Comparison of ENCODE assay signal across 1 cellular context in the genomic region with DNA sequence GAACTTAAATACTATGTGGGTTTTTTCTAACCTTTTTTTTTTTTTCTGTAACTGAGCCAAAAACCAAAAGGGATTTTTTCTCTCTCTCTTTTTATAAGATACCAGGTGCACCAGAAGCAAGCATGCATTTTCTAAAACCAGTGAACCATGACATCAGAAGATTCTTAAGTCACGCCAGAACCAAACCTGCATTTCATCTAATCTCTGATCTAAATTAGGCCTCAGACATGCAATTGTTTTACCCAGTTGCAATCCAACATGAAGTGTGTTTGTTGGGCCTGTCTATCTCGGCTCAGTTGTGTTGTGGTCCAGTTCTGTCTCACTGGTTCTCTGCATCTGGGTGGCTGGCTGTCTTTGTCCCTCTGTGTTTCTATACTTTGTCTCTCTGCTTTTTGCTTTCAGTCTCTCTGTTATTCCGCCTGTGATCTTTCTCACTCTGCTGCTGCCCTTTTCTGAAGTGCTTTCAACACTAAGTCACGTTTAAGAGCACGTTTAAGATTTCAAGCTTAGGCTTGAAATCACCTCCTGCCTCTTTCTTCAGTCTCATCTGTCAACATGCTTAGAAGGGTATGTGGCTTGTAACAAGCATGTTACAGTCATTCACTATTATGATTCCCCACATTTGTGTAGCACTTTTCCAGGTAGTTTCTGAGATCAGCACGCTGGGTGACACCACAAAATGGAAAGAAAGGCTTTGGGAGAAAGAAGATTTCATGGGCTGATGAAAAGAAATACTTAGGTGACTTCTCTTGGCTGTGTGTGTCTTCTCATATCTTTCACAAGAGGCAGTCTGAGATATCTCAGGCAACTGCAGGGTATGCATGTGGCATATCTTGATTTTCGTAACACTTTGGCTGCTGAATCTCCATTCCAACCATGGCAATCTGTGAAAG.
TF ChIP-seq lines count a peak whose summit lies in the region.

No MANE protein-coding gene starts in this region.

TF ChIP-seq in H1, 55 proteins besides CTCF, POLR2A, EP300 and RAD21 (continued from another document):
- TF ChIP-seq, protein P1, sequence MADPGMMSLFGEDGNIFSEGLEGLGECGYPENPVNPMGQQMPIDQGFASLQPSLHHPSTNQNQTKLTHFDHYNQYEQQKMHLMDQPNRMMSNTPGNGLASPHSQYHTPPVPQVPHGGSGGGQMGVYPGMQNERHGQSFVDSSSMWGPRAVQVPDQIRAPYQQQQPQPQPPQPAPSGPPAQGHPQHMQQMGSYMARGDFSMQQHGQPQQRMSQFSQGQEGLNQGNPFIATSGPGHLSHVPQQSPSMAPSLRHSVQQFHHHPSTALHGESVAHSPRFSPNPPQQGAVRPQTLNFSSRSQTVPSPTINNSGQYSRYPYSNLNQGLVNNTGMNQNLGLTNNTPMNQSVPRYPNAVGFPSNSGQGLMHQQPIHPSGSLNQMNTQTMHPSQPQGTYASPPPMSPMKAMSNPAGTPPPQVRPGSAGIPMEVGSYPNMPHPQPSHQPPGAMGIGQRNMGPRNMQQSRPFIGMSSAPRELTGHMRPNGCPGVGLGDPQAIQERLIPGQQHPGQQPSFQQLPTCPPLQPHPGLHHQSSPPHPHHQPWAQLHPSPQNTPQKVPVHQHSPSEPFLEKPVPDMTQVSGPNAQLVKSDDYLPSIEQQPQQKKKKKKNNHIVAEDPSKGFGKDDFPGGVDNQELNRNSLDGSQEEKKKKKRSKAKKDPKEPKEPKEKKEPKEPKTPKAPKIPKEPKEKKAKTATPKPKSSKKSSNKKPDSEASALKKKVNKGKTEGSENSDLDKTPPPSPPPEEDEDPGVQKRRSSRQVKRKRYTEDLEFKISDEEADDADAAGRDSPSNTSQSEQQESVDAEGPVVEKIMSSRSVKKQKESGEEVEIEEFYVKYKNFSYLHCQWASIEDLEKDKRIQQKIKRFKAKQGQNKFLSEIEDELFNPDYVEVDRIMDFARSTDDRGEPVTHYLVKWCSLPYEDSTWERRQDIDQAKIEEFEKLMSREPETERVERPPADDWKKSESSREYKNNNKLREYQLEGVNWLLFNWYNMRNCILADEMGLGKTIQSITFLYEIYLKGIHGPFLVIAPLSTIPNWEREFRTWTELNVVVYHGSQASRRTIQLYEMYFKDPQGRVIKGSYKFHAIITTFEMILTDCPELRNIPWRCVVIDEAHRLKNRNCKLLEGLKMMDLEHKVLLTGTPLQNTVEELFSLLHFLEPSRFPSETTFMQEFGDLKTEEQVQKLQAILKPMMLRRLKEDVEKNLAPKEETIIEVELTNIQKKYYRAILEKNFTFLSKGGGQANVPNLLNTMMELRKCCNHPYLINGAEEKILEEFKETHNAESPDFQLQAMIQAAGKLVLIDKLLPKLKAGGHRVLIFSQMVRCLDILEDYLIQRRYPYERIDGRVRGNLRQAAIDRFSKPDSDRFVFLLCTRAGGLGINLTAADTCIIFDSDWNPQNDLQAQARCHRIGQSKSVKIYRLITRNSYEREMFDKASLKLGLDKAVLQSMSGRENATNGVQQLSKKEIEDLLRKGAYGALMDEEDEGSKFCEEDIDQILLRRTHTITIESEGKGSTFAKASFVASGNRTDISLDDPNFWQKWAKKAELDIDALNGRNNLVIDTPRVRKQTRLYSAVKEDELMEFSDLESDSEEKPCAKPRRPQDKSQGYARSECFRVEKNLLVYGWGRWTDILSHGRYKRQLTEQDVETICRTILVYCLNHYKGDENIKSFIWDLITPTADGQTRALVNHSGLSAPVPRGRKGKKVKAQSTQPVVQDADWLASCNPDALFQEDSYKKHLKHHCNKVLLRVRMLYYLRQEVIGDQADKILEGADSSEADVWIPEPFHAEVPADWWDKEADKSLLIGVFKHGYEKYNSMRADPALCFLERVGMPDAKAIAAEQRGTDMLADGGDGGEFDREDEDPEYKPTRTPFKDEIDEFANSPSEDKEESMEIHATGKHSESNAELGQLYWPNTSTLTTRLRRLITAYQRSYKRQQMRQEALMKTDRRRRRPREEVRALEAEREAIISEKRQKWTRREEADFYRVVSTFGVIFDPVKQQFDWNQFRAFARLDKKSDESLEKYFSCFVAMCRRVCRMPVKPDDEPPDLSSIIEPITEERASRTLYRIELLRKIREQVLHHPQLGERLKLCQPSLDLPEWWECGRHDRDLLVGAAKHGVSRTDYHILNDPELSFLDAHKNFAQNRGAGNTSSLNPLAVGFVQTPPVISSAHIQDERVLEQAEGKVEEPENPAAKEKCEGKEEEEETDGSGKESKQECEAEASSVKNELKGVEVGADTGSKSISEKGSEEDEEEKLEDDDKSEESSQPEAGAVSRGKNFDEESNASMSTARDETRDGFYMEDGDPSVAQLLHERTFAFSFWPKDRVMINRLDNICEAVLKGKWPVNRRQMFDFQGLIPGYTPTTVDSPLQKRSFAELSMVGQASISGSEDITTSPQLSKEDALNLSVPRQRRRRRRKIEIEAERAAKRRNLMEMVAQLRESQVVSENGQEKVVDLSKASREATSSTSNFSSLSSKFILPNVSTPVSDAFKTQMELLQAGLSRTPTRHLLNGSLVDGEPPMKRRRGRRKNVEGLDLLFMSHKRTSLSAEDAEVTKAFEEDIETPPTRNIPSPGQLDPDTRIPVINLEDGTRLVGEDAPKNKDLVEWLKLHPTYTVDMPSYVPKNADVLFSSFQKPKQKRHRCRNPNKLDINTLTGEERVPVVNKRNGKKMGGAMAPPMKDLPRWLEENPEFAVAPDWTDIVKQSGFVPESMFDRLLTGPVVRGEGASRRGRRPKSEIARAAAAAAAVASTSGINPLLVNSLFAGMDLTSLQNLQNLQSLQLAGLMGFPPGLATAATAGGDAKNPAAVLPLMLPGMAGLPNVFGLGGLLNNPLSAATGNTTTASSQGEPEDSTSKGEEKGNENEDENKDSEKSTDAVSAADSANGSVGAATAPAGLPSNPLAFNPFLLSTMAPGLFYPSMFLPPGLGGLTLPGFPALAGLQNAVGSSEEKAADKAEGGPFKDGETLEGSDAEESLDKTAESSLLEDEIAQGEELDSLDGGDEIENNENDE (IDR thresholded peaks at IDR 0.05; ENCODE audit: insufficient replicate concordance, low read length): no peak
- TF ChIP-seq, protein P2, sequence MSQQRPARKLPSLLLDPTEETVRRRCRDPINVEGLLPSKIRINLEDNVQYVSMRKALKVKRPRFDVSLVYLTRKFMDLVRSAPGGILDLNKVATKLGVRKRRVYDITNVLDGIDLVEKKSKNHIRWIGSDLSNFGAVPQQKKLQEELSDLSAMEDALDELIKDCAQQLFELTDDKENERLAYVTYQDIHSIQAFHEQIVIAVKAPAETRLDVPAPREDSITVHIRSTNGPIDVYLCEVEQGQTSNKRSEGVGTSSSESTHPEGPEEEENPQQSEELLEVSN (IDR thresholded peaks at IDR 0.05): no peak
- TF ChIP-seq CREB1 (IDR thresholded peaks at IDR 0.05) (no peak), RXRA (IDR thresholded peaks at IDR 0.05; ENCODE audit: insufficient read depth, low read depth, low read length) (no peak), CHD1 (IDR thresholded peaks at IDR 0.05; ENCODE audit: low read depth, low read length) (no peak), RNF2 (IDR thresholded peaks at IDR 0.05; ENCODE audit: borderline replicate concordance, low read depth, low read length, missing control alignments, poor library complexity, severe bottlenecking) (no peak)
